ENCODE assay signal across 8 cellular contexts in the genomic region with DNA sequence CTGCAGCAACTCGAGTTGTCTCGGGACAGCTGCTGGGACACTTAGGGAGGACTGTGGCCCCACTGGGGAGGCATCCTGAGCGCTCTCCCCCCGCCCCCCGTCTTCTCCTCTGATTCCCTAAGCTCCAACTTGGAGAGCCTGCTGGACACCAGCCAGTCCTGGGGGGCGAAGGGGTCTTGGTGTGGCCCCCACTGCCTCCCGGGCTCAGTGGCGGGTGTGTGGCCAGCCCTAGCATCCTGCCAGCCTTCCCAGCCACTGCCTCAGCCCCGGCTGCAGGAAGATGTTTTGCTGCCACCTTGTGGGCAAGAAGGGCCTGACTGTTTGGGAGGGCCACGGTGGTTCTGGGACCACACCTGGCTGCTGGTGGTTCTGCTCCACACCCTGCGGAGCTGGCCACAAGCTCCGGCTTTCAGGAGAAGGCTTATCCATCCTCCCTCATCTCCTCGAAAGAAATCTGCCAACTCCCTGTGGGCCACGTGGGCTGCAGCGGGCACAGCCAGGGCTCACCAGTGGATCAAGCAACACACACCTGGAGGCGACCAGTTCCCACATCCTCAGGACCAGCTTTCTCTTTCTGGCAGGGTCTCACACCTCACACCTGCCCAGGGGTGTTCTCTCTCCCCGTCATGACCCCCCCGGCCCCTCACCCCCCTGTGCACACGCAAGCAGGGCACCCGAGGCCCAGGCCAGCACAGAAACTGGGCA. TPM values are rescaled to one million over a fixed set of nuclear protein-coding genes. Genes with fewer than 3 reads are reported as not detected.
DNase-seq lines count a peak whose midpoint lies in the region; ATAC-seq, FAIRE-seq and TF ChIP-seq lines count a peak whose summit lies in the region.

No MANE protein-coding gene starts in this region.

- POLR2A ChIA-PET in activated CD8-positive, alpha-beta T cell treated with anti-CD3 and anti-CD28 coated beads, Interleukin-2, amount 10 ng/mL, durations not matched to agents 7 days and 5 days (lab: Charles Lee): interaction anchor here (1.0 kb wide), 1 partner anchor 28 kb away, joined by 3 read pairs; no protein-coding TSS in a partner anchor

- H3K27me3 Mint-ChIP-seq in activated CD8-positive, alpha-beta T cell treated with anti-CD3 and anti-CD28 coated beads, Interleukin-2, amount 10 ng/mL, durations not matched to agents 7 days and 5 days (ENCODE audit: low read depth): peaks cover 20% of the 10 kb centered on the region
- no peaks in the 10 kb centered on the region for H3K27me3 Mint-ChIP-seq in effector memory CD8-positive, alpha-beta T cell

- H3K4me1 Mint-ChIP-seq in activated CD8-positive, alpha-beta T cell treated with anti-CD3 and anti-CD28 coated beads, Interleukin-2, amount 10 ng/mL, durations not matched to agents 7 days and 5 days (ENCODE audit: low read depth): peaks cover 8% of the 10 kb centered on the region
- H3K4me1 Mint-ChIP-seq in effector memory CD8-positive, alpha-beta T cell (ENCODE audit: low read depth in 2 of 2): peaks cover 6 to 13% of the 10 kb centered on the region in 2 donors

- peak; percentile 53 for FAIRE-seq in GM12892 (lab: Jason Lieb, UNC)

- no peak overlapping the region for H3K27ac Mint-ChIP-seq in activated CD8-positive, alpha-beta T cell treated with anti-CD3 and anti-CD28 coated beads, Interleukin-2, amount 10 ng/mL, durations not matched to agents 7 days and 5 days
- H3K27ac Mint-ChIP-seq in effector memory CD8-positive, alpha-beta T cell: no peak overlapping the region

- H3K36me3 Mint-ChIP-seq in activated CD8-positive, alpha-beta T cell treated with anti-CD3 and anti-CD28 coated beads, Interleukin-2, amount 10 ng/mL, durations not matched to agents 7 days and 5 days (ENCODE audit: low read depth): no peaks in the 10 kb centered on the region
- H3K36me3 Mint-ChIP-seq in effector memory CD8-positive, alpha-beta T cell (ENCODE audit: insufficient read depth): peaks cover 14% of the 10 kb centered on the region

- CTCF ChIA-PET in activated CD8-positive, alpha-beta T cell treated with anti-CD3 and anti-CD28 coated beads, Interleukin-2, amount 10 ng/mL, durations not matched to agents 7 days and 5 days (lab: Charles Lee): interaction anchor here (0.6 to 5.5 kb wide), 33 partner anchors 8 to 325 kb away, joined by 3 to 27 read pairs (median 4); a partner anchor contains a TSS

- H3K9me3 Mint-ChIP-seq in activated CD8-positive, alpha-beta T cell treated with anti-CD3 and anti-CD28 coated beads, Interleukin-2, amount 10 ng/mL, durations not matched to agents 7 days and 5 days (ENCODE audit: insufficient read depth): no peaks in the 10 kb centered on the region
- no peaks in the 10 kb centered on the region for H3K9me3 Mint-ChIP-seq in effector memory CD8-positive, alpha-beta T cell

- DNase-seq in 8988T: peak; percentile 93
- peak; percentile 94 for DNase-seq in GM12892 (ENCODE audit: insufficient read length)
- DNase-seq in NCI-H226: peak; percentile 62
- DNase-seq in activated CD8-positive, alpha-beta T cell treated with anti-CD3 and anti-CD28 coated beads, Interleukin-2, amount 10 ng/mL, durations not matched to agents 7 days and 5 days: peak; percentile 83
- peak; percentile 75 to 76 (median 75) for DNase-seq in effector memory CD8-positive, alpha-beta T cell
- peak; percentile 45 for DNase-seq in middle frontal gyrus (ENCODE audit: extremely low spot score, low spot score)
- peak; percentile 84 for DNase-seq in stimulated activated CD8-positive, alpha-beta memory T cell treated with anti-CD3 and anti-CD28 coated beads, Interleukin-4, amount 100 ng/mL, for 48 hours

- no peak for TF ChIP-seq POLR2A in GM12892 (IDR thresholded peaks at IDR 0.05; ENCODE audit: low read depth, low read length)

- ATAC-seq in HG02885 (IDR thresholded peaks at IDR 0.05; ENCODE audit: poor library complexity, unreplicated experiment): peak; percentile 80
- ATAC-seq in activated CD8-positive, alpha-beta T cell treated with anti-CD3 and anti-CD28 coated beads, Interleukin-2, amount 10 ng/mL, durations not matched to agents 7 days and 5 days: peak; percentile 84
- peak; percentile 74 for ATAC-seq in effector memory CD8-positive, alpha-beta T cell (replicated peaks)

- no peak overlapping the region for H3K4me3 Mint-ChIP-seq in activated CD8-positive, alpha-beta T cell treated with anti-CD3 and anti-CD28 coated beads, Interleukin-2, amount 10 ng/mL, durations not matched to agents 7 days and 5 days
- no peak overlapping the region for H3K4me3 Mint-ChIP-seq in effector memory CD8-positive, alpha-beta T cell

RNA-seq across cellular contexts. Expression of a gene that starts 24.8 kb away (rescaled TPM):
- 22.6 TPM for polyA plus RNA-seq in GM12892 (2012; ENCODE audit: missing spikeins)
- total RNA-seq in activated CD8-positive, alpha-beta T cell treated with anti-CD3 and anti-CD28 coated beads, Interleukin-2, amount 10 ng/mL, durations not matched to agents 7 days and 5 days: 10 to 100 TPM; 12.1 to 12.6 TPM

RNA-seq across cellular contexts. Expression of a gene that starts 27.8 kb away (rescaled TPM):
- 12.0 TPM for polyA plus RNA-seq in GM12892 (2012; ENCODE audit: missing spikeins)
- 10 to 100 TPM; 76.7 to 82.6 TPM for total RNA-seq in activated CD8-positive, alpha-beta T cell treated with anti-CD3 and anti-CD28 coated beads, Interleukin-2, amount 10 ng/mL, durations not matched to agents 7 days and 5 days

RNA-seq across cellular contexts. Expression of a gene that starts 30.5 kb away (rescaled TPM):
- 23.6 TPM for polyA plus RNA-seq in GM12892 (2012; ENCODE audit: missing spikeins)
- total RNA-seq in activated CD8-positive, alpha-beta T cell treated with anti-CD3 and anti-CD28 coated beads, Interleukin-2, amount 10 ng/mL, durations not matched to agents 7 days and 5 days: 10 to 100 TPM; 81.8 to 88.1 TPM

RNA-seq across cellular contexts. Expression of a gene that starts 51.7 kb away (rescaled TPM):
- 38.7 TPM for polyA plus RNA-seq in GM12892 (2012; ENCODE audit: missing spikeins)
- total RNA-seq in activated CD8-positive, alpha-beta T cell treated with anti-CD3 and anti-CD28 coated beads, Interleukin-2, amount 10 ng/mL, durations not matched to agents 7 days and 5 days: 100 to 1,000 TPM; 107 to 112 TPM

RNA-seq across cellular contexts. Expression of a gene that starts 53.4 kb away (rescaled TPM):
- polyA plus RNA-seq in GM12892 (2012; ENCODE audit: missing spikeins): 15.7 TPM
- 10 to 100 TPM; 20.3 to 21.0 TPM for total RNA-seq in activated CD8-positive, alpha-beta T cell treated with anti-CD3 and anti-CD28 coated beads, Interleukin-2, amount 10 ng/mL, durations not matched to agents 7 days and 5 days

Comparison
In these comparisons a context has a peak if more than half of its experiments do, and no peak if none do; other contexts are left out.
1. Peak in every context shown above with its lines: DNase-seq and ATAC-seq.